ENCODE assay signal across 10 cellular contexts in genomic region chr11:125164091-125164421, GRCh38. TPM values are rescaled to one million over a fixed set of nuclear protein-coding genes. Genes with fewer than 3 reads are reported as not detected.
DNase-seq lines count a peak whose midpoint lies in the region; ATAC-seq, FAIRE-seq and TF ChIP-seq lines count a peak whose summit lies in the region.
"Had no signal": no experiment of that assay in that cellular context is flagged by ENCODE, and none has a peak within 500 bp of the region (broad histone marks: within the 10 kb centered on the region; RNA-seq: fewer than 3 reads in every experiment).

No MANE protein-coding gene starts in this region.

- H3K9me2 ChIP-seq in SK-N-SH = no peaks in the 10 kb centered on the region

- H2AFZ ChIP-seq in SK-N-SH (ENCODE audit: low read depth) = no peak overlapping the region
- no peak overlapping the region for H2AFZ ChIP-seq in keratinocyte (ENCODE audit: control insufficient read depth, low read length)

- 30% methylated on average over 8 of the region's 8 CpGs for WGBS in SK-N-SH (ENCODE audit: low lambda C conversion rate)
- WGBS in aorta, 2 donors = 15 to 18% methylated on average over 8 of the region's 8 CpGs

- peaks cover 6% of the 10 kb centered on the region for H3K27me3 ChIP-seq in SK-N-SH (ENCODE audit: insufficient read depth)
- H3K27me3 ChIP-seq in keratinocyte (ENCODE audit: control insufficient read depth, extremely low read depth, insufficient read depth, low read length) = peaks cover 26% of the 10 kb centered on the region
- no peaks in the 10 kb centered on the region for H3K27me3 ChIP-seq in aorta (ENCODE audit: control insufficient read depth in 1 of 2, insufficient read depth in 2 of 2, low read length in 1 of 2)

- H3K4me1 Mint-ChIP-seq in activated naive CD8-positive, alpha-beta T cell treated with anti-CD3 and anti-CD28 coated beads, Interleukin-2, amount 10 ng/mL, durations not matched to agents 7 days and 5 days = peaks cover 12% of the 10 kb centered on the region
- peaks cover 26% of the 10 kb centered on the region for H3K4me1 Mint-ChIP-seq in stimulated activated effector memory CD8-positive, alpha-beta T cell treated with anti-CD3 and anti-CD28 coated beads, Interleukin-12 subunit alpha, Interleukin-12 subunit beta, amount 100 ng/mL, for 72 hours

- peaks cover 62% of the 10 kb centered on the region for H3K27me3 Mint-ChIP-seq in activated naive CD8-positive, alpha-beta T cell treated with anti-CD3 and anti-CD28 coated beads, Interleukin-2, amount 10 ng/mL, durations not matched to agents 7 days and 5 days

- H3K9ac ChIP-seq in SK-N-SH = no peak overlapping the region
- H3K9ac ChIP-seq in keratinocyte (ENCODE audit: control insufficient read depth, extremely low read depth, insufficient read depth, low read length) = no peak overlapping the region

- POLR2A ChIA-PET in SK-N-SH (lab: Yijun Ruan, JAX) = interaction anchor here (0.7 kb wide), 1 partner anchor 193 kb away, joined by 3 read pairs; no protein-coding TSS in a partner anchor
- POLR2A ChIA-PET in activated naive CD8-positive, alpha-beta T cell treated with anti-CD3 and anti-CD28 coated beads, Interleukin-2, amount 10 ng/mL, durations not matched to agents 7 days and 5 days (lab: Charles Lee) = no interaction called here

- peak overlapping the region; percentile 95 for H3K4me2 ChIP-seq in SK-N-SH
- H3K4me2 ChIP-seq in keratinocyte (ENCODE audit: control insufficient read depth, extremely low read depth, insufficient read depth, low read depth, low read length) = peak overlapping the region; percentile 22

- H3K9me1 ChIP-seq in keratinocyte (ENCODE audit: control insufficient read depth, extremely low read depth, insufficient read depth, low read length) = no peaks in the 10 kb centered on the region

- no peak overlapping the region for H3K27ac Mint-ChIP-seq in activated naive CD8-positive, alpha-beta T cell treated with anti-CD3 and anti-CD28 coated beads, Interleukin-2, amount 10 ng/mL, durations not matched to agents 7 days and 5 days
- H3K27ac Mint-ChIP-seq in stimulated activated effector memory CD8-positive, alpha-beta T cell treated with anti-CD3 and anti-CD28 coated beads, Interleukin-12 subunit alpha, Interleukin-12 subunit beta, amount 100 ng/mL, for 72 hours = no peak overlapping the region

- H4K20me1 ChIP-seq in SK-N-SH (ENCODE audit: insufficient read depth) (no peaks in the 10 kb centered on the region), keratinocyte (ENCODE audit: control insufficient read depth, extremely low read depth, insufficient read depth, low read length) (no peaks in the 10 kb centered on the region)

- H3K79me2 ChIP-seq in SK-N-SH (ENCODE audit: insufficient read depth) (no peaks in the 10 kb centered on the region), keratinocyte (ENCODE audit: control insufficient read depth, insufficient read depth, low read length) (no peaks in the 10 kb centered on the region)

- TF ChIP-seq EP300 in SK-N-SH (IDR thresholded peaks at IDR 0.05; ENCODE audit: borderline replicate concordance in 1 of 2, low read depth in 1 of 2, low read length in 1 of 2) = no peak

- TF ChIP-seq RAD21 in SK-N-SH (IDR thresholded peaks at IDR 0.05; ENCODE audit: low read length) = no peak

- no peaks in the 10 kb centered on the region for H3F3A ChIP-seq in SK-N-SH (replicated peaks; ENCODE audit: insufficient read depth)

- dilution Hi-C loops in keratinocyte (cut with MboI; ENCODE audit: extremely low pct_ligation_motif_present, low sequenced_read_pairs) = no loop called here

- peaks cover 0 to 7% of the 10 kb centered on the region in 2 experiments; a peak in 1 of 4 replicates for H3K4me1 ChIP-seq in SK-N-SH (ENCODE audit: control insufficient read depth in 1 of 2, insufficient read depth in 2 of 2, low read depth in 1 of 2, low read length in 1 of 2)
- peaks cover 3% of the 10 kb centered on the region for H3K4me1 ChIP-seq in keratinocyte (ENCODE audit: control insufficient read depth, extremely low read depth, insufficient read depth, low read length)
- no peaks in the 10 kb centered on the region for H3K4me1 ChIP-seq in aorta (ENCODE audit: control insufficient read depth in 1 of 2, insufficient read depth in 2 of 2, low read length in 2 of 2)

- peak overlapping the region; percentile 54 for H3K4me3 Mint-ChIP-seq in activated naive CD8-positive, alpha-beta T cell treated with anti-CD3 and anti-CD28 coated beads, Interleukin-2, amount 10 ng/mL, durations not matched to agents 7 days and 5 days
- peak overlapping the region; percentile 89 for H3K4me3 Mint-ChIP-seq in stimulated activated effector memory CD8-positive, alpha-beta T cell treated with anti-CD3 and anti-CD28 coated beads, Interleukin-12 subunit alpha, Interleukin-12 subunit beta, amount 100 ng/mL, for 72 hours

- no peaks in the 10 kb centered on the region for H3K9me3 ChIP-seq in SK-N-SH
- H3K9me3 ChIP-seq in keratinocyte (ENCODE audit: control insufficient read depth, low read depth, low read length) = no peaks in the 10 kb centered on the region
- no peaks in the 10 kb centered on the region for H3K9me3 ChIP-seq in aorta (ENCODE audit: control insufficient read depth, low read length)

- H3K36me3 ChIP-seq in SK-N-SH (replicated peaks in 1 of 2; ENCODE audit: control insufficient read depth in 1 of 2, insufficient read depth in 2 of 2, low read length in 1 of 2) (no peaks in the 10 kb centered on the region), keratinocyte (ENCODE audit: control insufficient read depth in 2 of 2, extremely low read depth in 1 of 2, insufficient read depth in 2 of 2, low read length in 2 of 2) (no peaks in the 10 kb centered on the region), aorta (ENCODE audit: control insufficient read depth in 1 of 2, insufficient read depth in 2 of 2, low read length in 1 of 2) (no peaks in the 10 kb centered on the region)

- intact Hi-C loops in aorta (cut with DNase I) = loop anchor here (1.0 to 5.0 kb wide), 8 partner anchors 42 to 243 kb away; no protein-coding TSS in a partner anchor

- TF ChIP-seq CTCF in SK-N-SH (IDR thresholded peaks at IDR 0.05) = no peak
- no peak for TF ChIP-seq CTCF in keratinocyte (optimal IDR thresholded peaks at IDR 0.05 in 1 of 3, IDR thresholded peaks at IDR 0.05 in 1 of 3, conservative IDR thresholded peaks at IDR 0.05 in 1 of 3; ENCODE audit: extremely low read depth in 1 of 3, insufficient read depth in 2 of 3, low read length in 3 of 3)

- no peaks in the 10 kb centered on the region for H3K9me3 Mint-ChIP-seq in activated naive CD8-positive, alpha-beta T cell treated with anti-CD3 and anti-CD28 coated beads, Interleukin-2, amount 10 ng/mL, durations not matched to agents 7 days and 5 days
- H3K9me3 Mint-ChIP-seq in stimulated activated effector memory CD8-positive, alpha-beta T cell treated with anti-CD3 and anti-CD28 coated beads, Interleukin-12 subunit alpha, Interleukin-12 subunit beta, amount 100 ng/mL, for 72 hours = no peaks in the 10 kb centered on the region

- peaks cover 1% of the 10 kb centered on the region for H3K36me3 Mint-ChIP-seq in activated naive CD8-positive, alpha-beta T cell treated with anti-CD3 and anti-CD28 coated beads, Interleukin-2, amount 10 ng/mL, durations not matched to agents 7 days and 5 days
- H3K36me3 Mint-ChIP-seq in stimulated activated effector memory CD8-positive, alpha-beta T cell treated with anti-CD3 and anti-CD28 coated beads, Interleukin-12 subunit alpha, Interleukin-12 subunit beta, amount 100 ng/mL, for 72 hours = peaks cover 7% of the 10 kb centered on the region

- H3K27ac ChIP-seq in SK-N-SH (ENCODE audit: low read depth in 2 of 2, low read length in 1 of 2) (no peak overlapping the region), keratinocyte (ENCODE audit: control insufficient read depth, insufficient read depth, low read length) (no peak overlapping the region), aorta (ENCODE audit: low read depth in 1 of 2, low read length in 2 of 2) (peak overlapping the region in 1 of 2 donors; percentile 11)
- H3K27ac ChIP-seq: 22Rv1 had no signal

- FAIRE-seq in keratinocyte (lab: Jason Lieb, UNC) = no peak

- no peak for ATAC-seq in SK-N-SH treated with all-trans-retinoic acid at 6 μM for 48 hours
- ATAC-seq in activated naive CD8-positive, alpha-beta T cell treated with anti-CD3 and anti-CD28 coated beads, Interleukin-2, amount 10 ng/mL, durations not matched to agents 7 days and 5 days (ENCODE audit: low read depth) = no peak
- no peak for ATAC-seq in stimulated activated effector memory CD8-positive, alpha-beta T cell treated with anti-CD3 and anti-CD28 coated beads, Interleukin-12 subunit alpha, Interleukin-12 subunit beta, amount 100 ng/mL, for 72 hours
- ATAC-seq in aorta (ENCODE audit: low FRiP score) = no peak
- no peak for ATAC-seq in GM19467 (IDR thresholded peaks at IDR 0.05; ENCODE audit: unreplicated experiment)

- H3K4me3 ChIP-seq in SK-N-SH (ENCODE audit: low read depth in 2 of 2, low read length in 1 of 2) = peak overlapping the region in 1 of 2 experiments; percentile 66; a peak in 1 of 4 replicates
- H3K4me3 ChIP-seq in keratinocyte (ENCODE audit: control insufficient read depth in 2 of 3, extremely low read depth in 1 of 3, insufficient read depth in 2 of 3, low read depth in 1 of 3, low read length in 3 of 3) = no peak overlapping the region
- no peak overlapping the region for H3K4me3 ChIP-seq in aorta (ENCODE audit: low read length in 2 of 2)

- no peak for DNase-seq in SK-N-SH
- no peak for DNase-seq in activated naive CD8-positive, alpha-beta T cell treated with anti-CD3 and anti-CD28 coated beads, Interleukin-2, amount 10 ng/mL, durations not matched to agents 7 days and 5 days
- DNase-seq in keratinocyte (ENCODE audit: low read depth, low spot score) = no peak
- no peak for DNase-seq in stimulated activated effector memory CD8-positive, alpha-beta T cell treated with anti-CD3 and anti-CD28 coated beads, Interleukin-12 subunit alpha, Interleukin-12 subunit beta, amount 100 ng/mL, for 72 hours (ENCODE audit: low spot score in 2 of 2)
- DNase-seq in SIG-M5 treated with dmso at 0.1 percent for 504 hours (lab: John Stamatoyannopoulos, UW; ENCODE audit: unreplicated experiment) = no peak
- no peak for DNase-seq in aorta

- CTCF ChIA-PET in SK-N-SH (lab: Yijun Ruan, JAX) = interaction anchor here (0.6 to 4.7 kb wide), 28 partner anchors 10 to 269 kb away, joined by 3 to 66 read pairs (median 4); no protein-coding TSS in a partner anchor

RNA-seq across cellular contexts. Expression of gene PKNOX2, which starts 0.5 kb away (rescaled TPM):
- polyA plus RNA-seq in SK-N-SH (2012; rRNA removed) (0.02 TPM in 1 of 2 replicates, not detected in the other), keratinocyte (0.03 to 0.05 TPM (median 0.03 TPM) in 3 replicates), aorta (1 to 10 TPM; 1.8 to 3.9 TPM)
- 0.01 and 0.03 TPM in 2 replicates for polyA plus RNA-seq in SK-N-SH (2012; cell fraction: cytosol; rRNA removed)
- polyA plus RNA-seq in SK-N-SH (2012; cell fraction: nucleus; rRNA removed) = not detected in 2 replicates
- not detected for total RNA-seq in activated naive CD8-positive, alpha-beta T cell treated with anti-CD3 and anti-CD28 coated beads, Interleukin-2, amount 10 ng/mL, durations not matched to agents 7 days and 5 days
- 0.06 TPM for polyA plus RNA-seq in keratinocyte (2011; ENCODE audit: low read depth)
- 0.01 and 0.06 TPM in 2 replicates for polyA plus RNA-seq in keratinocyte (2011; cell fraction: cytosol; rRNA removed)
- 0.04 TPM in 2 replicates for polyA plus RNA-seq in keratinocyte (2011; cell fraction: nucleus; rRNA removed)
- polyA plus RNA-seq in keratinocyte (2012; ENCODE audit: low replicate concordance) = 0.03 and 0.32 TPM in 2 replicates
- polyA minus RNA-seq in keratinocyte = 0.07 TPM in 1 of 3 replicates, not detected in the others
- polyA minus RNA-seq in keratinocyte (2011; cell fraction: cytosol; rRNA and poly(A)+ RNA removed) = not detected
- polyA minus RNA-seq in keratinocyte (2011; cell fraction: nucleus; rRNA and poly(A)+ RNA removed) = not detected in 2 replicates
- total RNA-seq in aorta = 10 to 100 TPM in 1 of 2 donors, 1 to 10 TPM in 1; 7.7 to 19.8 TPM
- total RNA-seq: HT-29 had no signal

RNA-seq across cellular contexts. Expression of gene TMEM218, which starts 52.6 kb away (rescaled TPM):
- 34.8 and 36.2 TPM in 2 replicates for polyA plus RNA-seq in SK-N-SH (2012; rRNA removed)
- polyA plus RNA-seq in SK-N-SH (2012; cell fraction: cytosol; rRNA removed) = 37.6 and 37.8 TPM in 2 replicates
- polyA plus RNA-seq in SK-N-SH (2012; cell fraction: nucleus; rRNA removed) = 36.5 and 56.6 TPM in 2 replicates
- total RNA-seq in activated naive CD8-positive, alpha-beta T cell treated with anti-CD3 and anti-CD28 coated beads, Interleukin-2, amount 10 ng/mL, durations not matched to agents 7 days and 5 days = 10 to 100 TPM; 13.1 to 14.3 TPM
- polyA plus RNA-seq in keratinocyte = 21.0 to 35.9 TPM (median 34.2 TPM) in 3 replicates
- 2.5 TPM for polyA plus RNA-seq in keratinocyte (2011; ENCODE audit: low read depth)
- 25.2 and 37.1 TPM in 2 replicates for polyA plus RNA-seq in keratinocyte (2011; cell fraction: cytosol; rRNA removed)
- 33.4 and 33.7 TPM in 2 replicates for polyA plus RNA-seq in keratinocyte (2011; cell fraction: nucleus; rRNA removed)
- polyA plus RNA-seq in keratinocyte (2012; ENCODE audit: low replicate concordance) = 16.1 and 19.3 TPM in 2 replicates
- 8.3 to 15.7 TPM (median 8.7 TPM) in 3 replicates for polyA minus RNA-seq in keratinocyte
- polyA minus RNA-seq in keratinocyte (2011; cell fraction: cytosol; rRNA and poly(A)+ RNA removed) = 6.7 TPM
- 6.2 and 8.6 TPM in 2 replicates for polyA minus RNA-seq in keratinocyte (2011; cell fraction: nucleus; rRNA and poly(A)+ RNA removed)
- 10 to 100 TPM in 1 of 2 donors, 1 to 10 TPM in 1; 9.9 to 16.9 TPM for total RNA-seq in aorta
- polyA plus RNA-seq in aorta = 10 to 100 TPM; 31.9 to 34.7 TPM
